Comparison of ENCODE assay signal across 8 cellular contexts in genomic region chr20:33686008-33686983, GRCh38. TPM values are rescaled to one million over a fixed set of nuclear protein-coding genes. Genes with fewer than 3 reads are reported as not detected.
A peak's percentile ranks its signal among the peaks of the same experiment; 100 is the strongest.
DNase-seq lines count a peak whose midpoint lies in the region; ATAC-seq and TF ChIP-seq lines count a peak whose summit lies in the region.

Gene E2F1, minus strand, starts transcription at chr20:33686385. Its CDS starts 121 bp downstream, at chr20:33686264.

- TF ChIP-seq CTCF in BJ (IDR thresholded peaks at IDR 0.05; ENCODE audit: insufficient read depth, low read depth, low read length): peak; percentile 40

- ATAC-seq in HG03442 (IDR thresholded peaks at IDR 0.05; ENCODE audit: unreplicated experiment): peak; percentile 75

- DNase-seq in BJ (ENCODE audit: low read depth) (peak; percentile 52), GM19240 (ENCODE audit: insufficient read length, low spot score) (peak; percentile 98), NCI-H510A treated with DMSO at 0.1 percent for 48 hours (lab: John Stamatoyannopoulos, UW) (peak; percentile 89), cerebellum (ENCODE audit: low spot score) (peak; percentile 99), kidney glomerular epithelial cell (lab: John Stamatoyannopoulos, UW) (peak; percentile 85)
- DNase-seq in activated CD4-positive, alpha-beta T cell treated with anti-CD3 and anti-CD28 coated beads for 1 hour: peak; percentile 86
- peak; percentile 91 to 98 for DNase-seq in stimulated activated CD4-positive, alpha-beta T cell treated with anti-CD3 and anti-CD28 coated beads, Interleukin-15, amount 100 ng/mL, for 48 hours (ENCODE audit: low read depth in 2 of 2)

- no peaks in the 10 kb centered on the region for H3K36me3 ChIP-seq in BJ (ENCODE audit: control insufficient read depth, insufficient read depth, low read length)

- no peaks in the 10 kb centered on the region for H3K27me3 ChIP-seq in BJ (ENCODE audit: control insufficient read depth, insufficient read depth, low read length)

- POLR2A ChIA-PET in BJ (lab: Charles Lee): interaction anchor here (0.6 kb wide), 1 partner anchor 11 kb away, joined by 4 read pairs; no protein-coding TSS in a partner anchor

- CTCF ChIA-PET in BJ (lab: Yijun Ruan, JAX): interaction anchor here (0.5 to 1.5 kb wide), 3 partner anchors 11 to 122 kb away, joined by 3 to 4 read pairs (median 3); no protein-coding TSS in a partner anchor

- H3K4me3 ChIP-seq in BJ (ENCODE audit: low read depth, low read length): peak within 1 kb of the TSS; percentile 35

RNA-seq across cellular contexts. Expression of gene E2F1, which starts in this region (rescaled TPM):
- polyA plus RNA-seq in BJ (2011; rRNA removed): 5.1 and 7.5 TPM in 2 replicates
- 6.1 and 6.3 TPM in 2 replicates for polyA minus RNA-seq in BJ (2011; rRNA and poly(A)+ RNA removed)
- total RNA-seq in cerebellum: 5.9 TPM

Comparison
In these comparisons a context has a peak if more than half of its experiments do, and no peak if none do; other contexts are left out.
1. Peak in every context shown above with its lines: DNase-seq, ATAC-seq and H3K4me3 ChIP-seq.